1 cellular context compared by ENCODE assay signal in genomic region chr4:15544196-15544730, GRCh38.
TF ChIP-seq lines count a peak whose summit lies in the region.

No MANE protein-coding gene starts in this region.

TF ChIP-seq in GM23338, 12 proteins besides CTCF, POLR2A, EP300 and RAD21:
- TF ChIP-seq ZNF462 (CRISPR knock-in tag; IDR thresholded peaks at IDR 0.05) (no peak; the same call in 1 of the 2 replicates), ZNF114 (CRISPR knock-in tag; IDR thresholded peaks at IDR 0.05) (no peak), ETS1 (IDR thresholded peaks at IDR 0.05) (no peak), CREB1 (CRISPR knock-in tag; IDR thresholded peaks at IDR 0.05; ENCODE audit: low read depth) (no peak), POLR2AphosphoS5 (IDR thresholded peaks at IDR 0.05; ENCODE audit: low read depth) (no peak), REST (IDR thresholded peaks at IDR 0.05; ENCODE audit: unreplicated experiment) (no peak), NANOG (IDR thresholded peaks at IDR 0.05; ENCODE audit: borderline replicate concordance) (no peak), ZNF331 (CRISPR knock-in tag; IDR thresholded peaks at IDR 0.05; ENCODE audit: low read depth) (no peak), EZH2 (IDR thresholded peaks at IDR 0.05; ENCODE audit: low read depth, unreplicated experiment) (no peak), JUNB (IDR thresholded peaks at IDR 0.05; ENCODE audit: unreplicated experiment) (no peak), EZH2phosphoT487 (IDR thresholded peaks at IDR 0.05; ENCODE audit: unreplicated experiment) (no peak), STAT1 (IDR thresholded peaks at IDR 0.05; ENCODE audit: unreplicated experiment) (no peak)
